8 cellular contexts compared by ENCODE assay signal in genomic region chr13:94967183-94968039, GRCh38.
DNase-seq lines count a peak whose midpoint lies in the region; ATAC-seq lines count a peak whose summit lies in the region.

No MANE protein-coding gene starts in this region.

- H3K36me3 Mint-ChIP-seq in activated CD8-positive, alpha-beta T cell treated with anti-CD3 and anti-CD28 coated beads, Interleukin-2, amount 10 ng/mL, durations not matched to agents 7 days and 5 days (ENCODE audit: low read depth): no peaks in the 10 kb centered on the region

- no peaks in the 10 kb centered on the region for H3K36me3 ChIP-seq in H7 (replicated peaks; ENCODE audit: control insufficient read depth, insufficient read depth, low read length)

- intact Hi-C loops in right cardiac atrium (cut with DNase I): no loop called here

- H3K4me3 Mint-ChIP-seq in activated CD8-positive, alpha-beta T cell treated with anti-CD3 and anti-CD28 coated beads, Interleukin-2, amount 10 ng/mL, durations not matched to agents 7 days and 5 days: no peak overlapping the region

- no peaks in the 10 kb centered on the region for H3K9me3 ChIP-seq in right cardiac atrium (ENCODE audit: control insufficient read depth, low read length)

- no peak overlapping the region for H3K27ac ChIP-seq in right cardiac atrium (ENCODE audit: low read length)

- POLR2A ChIA-PET in activated CD8-positive, alpha-beta T cell treated with anti-CD3 and anti-CD28 coated beads, Interleukin-2, amount 10 ng/mL, durations not matched to agents 7 days and 5 days (lab: Charles Lee): no interaction called here

- H3K27me3 ChIP-seq in H7 (ENCODE audit: control insufficient read depth, insufficient read depth, low read length) (peaks cover 28% of the 10 kb centered on the region), right cardiac atrium (ENCODE audit: control insufficient read depth, insufficient read depth) (peaks cover 12% of the 10 kb centered on the region)

- peaks cover 3% of the 10 kb centered on the region for H3K4me1 Mint-ChIP-seq in activated CD8-positive, alpha-beta T cell treated with anti-CD3 and anti-CD28 coated beads, Interleukin-2, amount 10 ng/mL, durations not matched to agents 7 days and 5 days (ENCODE audit: low read depth)

- H3K4me3 ChIP-seq in H7 (ENCODE audit: insufficient read depth, low read depth, low read length) (peak overlapping the region; percentile 71), right cardiac atrium (ENCODE audit: low read length) (peak overlapping the region; percentile 18), skeletal muscle cell (ENCODE audit: low read depth, low read length) (peak overlapping the region; percentile 47)

- no peaks in the 10 kb centered on the region for H3K9me3 Mint-ChIP-seq in activated CD8-positive, alpha-beta T cell treated with anti-CD3 and anti-CD28 coated beads, Interleukin-2, amount 10 ng/mL, durations not matched to agents 7 days and 5 days (ENCODE audit: insufficient read depth)

- peaks cover 56% of the 10 kb centered on the region for H3K27me3 Mint-ChIP-seq in activated CD8-positive, alpha-beta T cell treated with anti-CD3 and anti-CD28 coated beads, Interleukin-2, amount 10 ng/mL, durations not matched to agents 7 days and 5 days (ENCODE audit: low read depth)

- no peak overlapping the region for H3K27ac Mint-ChIP-seq in activated CD8-positive, alpha-beta T cell treated with anti-CD3 and anti-CD28 coated beads, Interleukin-2, amount 10 ng/mL, durations not matched to agents 7 days and 5 days

- 2% methylated on average over 61 of the region's 61 CpGs for WGBS in right cardiac atrium

- DNase-seq in DMS114 treated with DMSO at 0.1 percent for 48 hours (lab: John Stamatoyannopoulos, UW; ENCODE audit: unreplicated experiment) (peak; percentile 5), H7 (peak; percentile 76), right cardiac atrium (peak in 2 of 3 donors; percentile 41 to 53), skeletal muscle cell (ENCODE audit: low read depth) (no peak), NCI-H526 treated with DMSO at 0.1 percent for 48 hours (lab: John Stamatoyannopoulos, UW) (no peak), HPDE6-E6E7 (ENCODE audit: extremely low spot score) (no peak)
- no peak for DNase-seq in activated CD8-positive, alpha-beta T cell treated with anti-CD3 and anti-CD28 coated beads, Interleukin-2, amount 10 ng/mL, durations not matched to agents 7 days and 5 days

- H3K4me1 ChIP-seq in right cardiac atrium (ENCODE audit: control insufficient read depth, insufficient read depth, low read length): no peaks in the 10 kb centered on the region

- CTCF ChIA-PET in activated CD8-positive, alpha-beta T cell treated with anti-CD3 and anti-CD28 coated beads, Interleukin-2, amount 10 ng/mL, durations not matched to agents 7 days and 5 days (lab: Charles Lee): no interaction called here

- peak; percentile 87 for ATAC-seq in activated CD8-positive, alpha-beta T cell treated with anti-CD3 and anti-CD28 coated beads, Interleukin-2, amount 10 ng/mL, durations not matched to agents 7 days and 5 days
- ATAC-seq in right cardiac atrium (peak in 1 of 2 donors; percentile 29), HG03571 (IDR thresholded peaks at IDR 0.05; ENCODE audit: unreplicated experiment) (no peak)

Comparison
In these comparisons a context has a peak if more than half of its experiments do, and no peak if none do; other contexts are left out.
1. DNase-seq: peak in DMS114 treated with DMSO at 0.1 percent for 48 hours (single experiment), H7 (single experiment) and right cardiac atrium (2 of 3); none in activated CD8-positive, alpha-beta T cell treated with anti-CD3 and anti-CD28 coated beads, Interleukin-2, amount 10 ng/mL, durations not matched to agents 7 days and 5 days (single experiment), skeletal muscle cell (single experiment), NCI-H526 treated with DMSO at 0.1 percent for 48 hours (single experiment) and HPDE6-E6E7 (single experiment).
2. H3K4me3 ChIP-seq: peak in every context shown above with its lines; median percentile 71 in H7; 47 in skeletal muscle cell; 18 in right cardiac atrium.